Comparison of ENCODE assay signal across 19 cellular contexts in the genomic region with DNA sequence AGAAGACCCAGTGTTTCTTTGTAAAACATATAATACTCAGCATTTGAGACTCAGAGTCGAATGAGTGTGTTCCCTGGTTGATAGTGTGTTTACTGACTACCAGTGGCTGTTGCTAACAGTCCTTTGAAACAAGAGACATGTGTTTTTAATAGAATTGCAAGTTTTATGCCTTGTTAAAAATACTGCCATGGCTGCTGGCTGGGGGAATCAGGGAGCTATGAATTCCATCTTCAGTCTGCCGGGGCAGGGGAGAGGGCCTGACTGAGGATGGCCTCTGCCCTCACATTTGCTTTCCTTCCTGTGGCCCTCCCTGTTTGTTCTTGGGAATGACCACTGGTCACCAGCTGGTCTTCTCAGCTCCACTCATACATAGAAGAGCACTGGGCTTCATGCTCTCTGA.
"Had no signal": no experiment of that assay in that cellular context is flagged by ENCODE, and none has a peak within 500 bp of the region (broad histone marks: within the 10 kb centered on the region; RNA-seq: fewer than 3 reads in every experiment).

No MANE protein-coding gene starts in this region.

- H3K27ac Mint-ChIP-seq: activated CD4-positive, alpha-beta T cell treated with anti-CD3 and anti-CD28 coated beads, Interleukin-2, amount 10 ng/mL, durations not matched to agents 7 days and 5 days; activated CD8-positive, alpha-beta T cell treated with anti-CD3 and anti-CD28 coated beads, Interleukin-2, amount 10 ng/mL, durations not matched to agents 7 days and 5 days; activated naive CD4-positive, alpha-beta T cell treated with anti-CD3 and anti-CD28 coated beads, Interleukin-2, amount 10 ng/mL, durations not matched to agents 7 days and 5 days; activated T-cell treated with anti-CD3 and anti-CD28 coated beads, Interleukin-2, amount 50 U/mL, for 24 hours; activated T-helper 2 cell treated with anti-CD3 and anti-CD28 coated beads, Interferon-gamma antibody, Interleukin-2, Interleukin-4, amounts not matched to agents 10 μg/mL and 5 μg/mL and 100 μg/mL, durations not matched to agents 14 hours and 24 hours and 36 hours; dendritic cell treated with granulocyte-macrophage colony-stimulating factor and Interleukin-4, amounts not matched to agents 40 ng/mL and 50 ng/mL, for 4 days; immature natural killer cell; progenitor cell of endocrine pancreas had no signal

- H3K36me3 Mint-ChIP-seq: activated naive CD4-positive, alpha-beta T cell treated with anti-CD3 and anti-CD28 coated beads, Interleukin-2, amount 10 ng/mL, durations not matched to agents 7 days and 5 days; immature natural killer cell had no signal

- H3K4me3 Mint-ChIP-seq: activated CD4-positive, alpha-beta T cell treated with anti-CD3 and anti-CD28 coated beads, Interleukin-2, amount 10 ng/mL, durations not matched to agents 7 days and 5 days; activated CD8-positive, alpha-beta T cell treated with anti-CD3 and anti-CD28 coated beads, Interleukin-2, amount 10 ng/mL, durations not matched to agents 7 days and 5 days; activated naive CD4-positive, alpha-beta T cell treated with anti-CD3 and anti-CD28 coated beads, Interleukin-2, amount 10 ng/mL, durations not matched to agents 7 days and 5 days; activated T-cell treated with anti-CD3 and anti-CD28 coated beads, Interleukin-2, amount 50 U/mL, for 24 hours; dendritic cell treated with granulocyte-macrophage colony-stimulating factor and Interleukin-4, amounts not matched to agents 40 ng/mL and 50 ng/mL, for 4 days; immature natural killer cell had no signal

- H3K27ac ChIP-seq: esophagus squamous epithelium, foreskin keratinocyte, lower lobe of right lung, stomach had no signal

- H3K36me3 ChIP-seq: esophagus squamous epithelium, lower lobe of right lung, stomach had no signal

- H3K4me3 ChIP-seq: esophagus squamous epithelium, lower lobe of right lung, skin epidermis, stomach had no signal

- H3K4me1 ChIP-seq: foreskin keratinocyte, lower lobe of right lung, stomach had no signal

- H3K27me3 ChIP-seq: esophagus squamous epithelium, foreskin keratinocyte had no signal

- H3K9me3 Mint-ChIP-seq: activated CD4-positive, alpha-beta T cell treated with anti-CD3 and anti-CD28 coated beads, Interleukin-2, amount 10 ng/mL, durations not matched to agents 7 days and 5 days; activated naive CD4-positive, alpha-beta T cell treated with anti-CD3 and anti-CD28 coated beads, Interleukin-2, amount 10 ng/mL, durations not matched to agents 7 days and 5 days; activated T-cell treated with anti-CD3 and anti-CD28 coated beads, Interleukin-2, amount 50 U/mL, for 24 hours; activated T-helper 2 cell treated with anti-CD3 and anti-CD28 coated beads, Interferon-gamma antibody, Interleukin-2, Interleukin-4, amounts not matched to agents 10 μg/mL and 5 μg/mL and 100 μg/mL, durations not matched to agents 14 hours and 24 hours and 36 hours; dendritic cell treated with granulocyte-macrophage colony-stimulating factor and Interleukin-4, amounts not matched to agents 40 ng/mL and 50 ng/mL, for 4 days; immature natural killer cell had no signal

- ATAC-seq: activated CD8-positive, alpha-beta T cell treated with anti-CD3 and anti-CD28 coated beads, Interleukin-2, amount 10 ng/mL, durations not matched to agents 7 days and 5 days; foreskin keratinocyte; lower lobe of right lung had no signal

- DNase-seq: activated CD4-positive, alpha-beta T cell treated with anti-CD3 and anti-CD28 coated beads, Interleukin-2, amount 10 ng/mL, durations not matched to agents 7 days and 5 days; activated CD8-positive, alpha-beta T cell treated with anti-CD3 and anti-CD28 coated beads, Interleukin-2, amount 10 ng/mL, durations not matched to agents 7 days and 5 days; activated naive CD4-positive, alpha-beta T cell treated with anti-CD3 and anti-CD28 coated beads, Interleukin-2, amount 10 ng/mL, durations not matched to agents 7 days and 5 days; activated T-cell treated with anti-CD3 and anti-CD28 coated beads, Interleukin-2, amount 50 U/mL, for 24 hours; effector memory CD4-positive, alpha-beta T cell; esophagus squamous epithelium; foreskin keratinocyte; immature natural killer cell; kidney glomerular epithelial cell; lower lobe of right lung; midbrain; stimulated activated CD4-positive, alpha-beta T cell treated with anti-CD3 and anti-CD28 coated beads, Interleukin-15, amount 100 ng/mL, for 24 hours; stimulated activated CD4-positive, alpha-beta T cell treated with anti-CD3 and anti-CD28 coated beads, Interleukin-2, amount 100 ng/mL, for 48 hours; stomach; T1000 had no signal

- H3K4me1 Mint-ChIP-seq: activated CD4-positive, alpha-beta T cell treated with anti-CD3 and anti-CD28 coated beads, Interleukin-2, amount 10 ng/mL, durations not matched to agents 7 days and 5 days; activated naive CD4-positive, alpha-beta T cell treated with anti-CD3 and anti-CD28 coated beads, Interleukin-2, amount 10 ng/mL, durations not matched to agents 7 days and 5 days; immature natural killer cell had no signal

- H3K27me3 Mint-ChIP-seq: activated CD4-positive, alpha-beta T cell treated with anti-CD3 and anti-CD28 coated beads, Interleukin-2, amount 10 ng/mL, durations not matched to agents 7 days and 5 days; dendritic cell treated with granulocyte-macrophage colony-stimulating factor and Interleukin-4, amounts not matched to agents 40 ng/mL and 50 ng/mL, for 4 days had no signal

- H3K9me3 ChIP-seq: esophagus squamous epithelium, lower lobe of right lung, stomach had no signal
